In the genomic region with DNA sequence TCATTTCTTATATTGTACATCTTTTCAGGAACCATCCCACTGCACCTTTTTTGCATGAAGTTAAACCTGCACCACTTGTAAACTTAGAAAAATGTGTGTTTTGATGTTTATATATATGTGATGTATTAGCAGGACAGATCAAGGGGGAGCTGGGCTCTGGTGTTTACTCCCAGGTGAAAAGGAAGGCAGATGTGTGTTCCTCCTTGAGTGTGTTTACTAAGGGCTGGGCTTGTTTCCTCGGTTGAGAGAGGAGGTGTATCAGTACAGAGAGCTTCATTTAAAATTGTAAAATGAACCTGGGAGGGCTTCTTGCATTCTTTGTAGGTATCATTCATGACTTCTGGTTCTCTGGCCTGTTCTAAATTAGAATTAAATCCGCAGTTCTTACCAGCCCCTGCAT, we compare ENCODE assay signal across 23 cellular contexts. TPM values are rescaled to one million over a fixed set of nuclear protein-coding genes. Genes with fewer than 3 reads are reported as not detected.
DNase-seq lines count a peak whose midpoint lies in the region; ATAC-seq, FAIRE-seq and TF ChIP-seq lines count a peak whose summit lies in the region.
"Had no signal": no experiment of that assay in that cellular context is flagged by ENCODE, and none has a peak within 500 bp of the region (broad histone marks: within the 10 kb centered on the region; RNA-seq: fewer than 3 reads in every experiment).

No MANE protein-coding gene starts in this region.

- H3K79me2 ChIP-seq in PC-3 (ENCODE audit: low read length): peaks cover 67% of the 10 kb centered on the region

- H3K9me3 ChIP-seq in CD8-positive, alpha-beta T cell (ENCODE audit: low read length): no peaks in the 10 kb centered on the region
- no peaks in the 10 kb centered on the region for H3K9me3 ChIP-seq in PC-3 (ENCODE audit: low read length)
- H3K9me3 ChIP-seq in mucosa of descending colon: no peaks in the 10 kb centered on the region
- H3K9me3 ChIP-seq: ascending aorta, right lobe of liver, suprapubic skin had no signal

- H4K20me1 ChIP-seq in PC-3 (ENCODE audit: low read length): 0 out of 2 replicates have a peak, but pooled peaks cover 13% of the 10 kb centered on the region

- no TSS peak for BruUV-seq in PC-3 (replicated peaks; lab: Mats Ljungman, UMichigan)

- H3K9ac ChIP-seq in PC-3 (ENCODE audit: low read length): no peak overlapping the region
- H3K9ac ChIP-seq: BLaER1 treated with 17β-estradiol and CSF1 and Interleukin-3, amounts not matched to agents 10 nM and 100 nM had no signal

- no peak overlapping the region for H3K4me3 ChIP-seq in CD8-positive, alpha-beta T cell (ENCODE audit: low read depth, low read length)
- H3K4me3 ChIP-seq in PC-3 (ENCODE audit: low read length) (no peak overlapping the region), mucosa of descending colon (no peak overlapping the region)
- H3K4me3 ChIP-seq: ascending aorta; BLaER1 treated with 17β-estradiol and CSF1 and Interleukin-3, amounts not matched to agents 10 nM and 100 nM; GM12878; right lobe of liver; suprapubic skin had no signal

- no peak overlapping the region for H2AFZ ChIP-seq in PC-3 (ENCODE audit: low read length)

- POLR2A ChIA-PET in CD8-positive, alpha-beta T cell (lab: Charles Lee): interaction anchor here (0.5 to 1.6 kb wide), 2 partner anchors 11 to 14 kb away, joined by 3 read pairs; no protein-coding TSS in a partner anchor
- POLR2A ChIA-PET in PC-3 (lab: Charles Lee; ENCODE audit: unreplicated experiment): interaction anchor here (0.7 kb wide), 2 partner anchors 11 to 151 kb away, joined by 3 read pairs; no protein-coding TSS in a partner anchor

- no peak overlapping the region for H3K27ac ChIP-seq in CD8-positive, alpha-beta T cell (ENCODE audit: low read depth, low read length)
- no peak overlapping the region for H3K27ac ChIP-seq in PC-3 (ENCODE audit: low read length)
- H3K27ac ChIP-seq: ascending aorta; BLaER1 treated with 17β-estradiol and CSF1 and Interleukin-3, amounts not matched to agents 10 nM and 100 nM; right lobe of liver; suprapubic skin had no signal

- peaks cover 3% of the 10 kb centered on the region for H3F3A ChIP-seq in PC-3 (ENCODE audit: low read length, unreplicated experiment)

- no peak overlapping the region for H3K4me3 Mint-ChIP-seq in T-helper 1 cell treated with Interleukin-12 subunit alpha and Interleukin-12 subunit beta and Interleukin-4 antibody, amounts not matched to agents 30 μg/mL and 1 μg/mL, for 36 hours
- H3K4me3 Mint-ChIP-seq in CD8-positive, alpha-beta T cell: no peak overlapping the region
- H3K4me3 Mint-ChIP-seq: activated B cell treated with CpG ODN at 0.5 μM for 24 hours; central memory CD8-positive, alpha-beta T cell; memory B cell had no signal

- TF ChIP-seq CTCF in CD8-positive, alpha-beta T cell (IDR thresholded peaks at IDR 0.05): no peak
- no peak for TF ChIP-seq CTCF in PC-3 (conservative IDR thresholded peaks at IDR 0.05; ENCODE audit: low read depth, low read length)
- no peak for TF ChIP-seq CTCF in mucosa of descending colon (IDR thresholded peaks at IDR 0.05)

- no peak for FAIRE-seq in RCC 7860 (lab: Jason Lieb, UNC)
- FAIRE-seq: GM12878 had no signal

- H3K4me2 ChIP-seq in PC-3 (ENCODE audit: low read length): no peak overlapping the region
- H3K4me2 ChIP-seq: BLaER1 treated with 17β-estradiol and CSF1 and Interleukin-3, amounts not matched to agents 10 nM and 100 nM had no signal

- no peak for DNase-seq in T-helper 1 cell
- no peak for DNase-seq in CD8-positive, alpha-beta T cell
- DNase-seq in PC-3: no peak
- DNase-seq in mucosa of descending colon: no peak
- DNase-seq in left cardiac atrium: no peak
- no peak for DNase-seq in RCC 7860 (ENCODE audit: low spot score)
- DNase-seq: activated B cell treated with CpG ODN at 0.5 μM for 24 hours; activated effector memory CD4-positive, alpha-beta T cell treated with anti-CD3 and anti-CD28 coated beads, Interleukin-2, amount 50 U/mL, for 16 hours; foreskin fibroblast; Kasumi-1; naive B cell; NCI-H1048; NCI-H526; right lobe of liver; stimulated activated CD4-positive, alpha-beta T cell treated with anti-CD3 and anti-CD28 coated beads, Interleukin-15, amount 100 ng/mL, for 24 hours had no signal

- H3K36me3 ChIP-seq in CD8-positive, alpha-beta T cell (ENCODE audit: insufficient read depth, low read length): peaks cover 10% of the 10 kb centered on the region
- peaks cover 15% of the 10 kb centered on the region; the same call in 1 of the 2 replicates for H3K36me3 ChIP-seq in PC-3 (ENCODE audit: low read depth, low read length)
- H3K36me3 ChIP-seq in mucosa of descending colon (ENCODE audit: low read depth): no peaks in the 10 kb centered on the region

- peak overlapping the region; percentile 11 for H3K27ac Mint-ChIP-seq in T-helper 1 cell treated with Interleukin-12 subunit alpha and Interleukin-12 subunit beta and Interleukin-4 antibody, amounts not matched to agents 30 μg/mL and 1 μg/mL, for 36 hours
- peak overlapping the region; percentile 50 for H3K27ac Mint-ChIP-seq in CD8-positive, alpha-beta T cell
- H3K27ac Mint-ChIP-seq: activated B cell treated with CpG ODN at 0.5 μM for 24 hours, memory B cell had no signal

- intact Hi-C loops in CD8-positive, alpha-beta T cell (cut with DNase I, micrococcal nuclease): no loop called here
- intact Hi-C loops in PC-3 (cut with micrococcal nuclease) (no loop called here), mucosa of descending colon (cut with DNase I, micrococcal nuclease) (no loop called here), left cardiac atrium (cut with DNase I) (no loop called here)

- H3K27me3 Mint-ChIP-seq in T-helper 1 cell treated with Interleukin-12 subunit alpha and Interleukin-12 subunit beta and Interleukin-4 antibody, amounts not matched to agents 30 μg/mL and 1 μg/mL, for 36 hours (ENCODE audit: low read depth): no peaks in the 10 kb centered on the region
- no peaks in the 10 kb centered on the region for H3K27me3 Mint-ChIP-seq in CD8-positive, alpha-beta T cell (ENCODE audit: low read depth)
- H3K27me3 Mint-ChIP-seq: activated B cell treated with CpG ODN at 0.5 μM for 24 hours; central memory CD8-positive, alpha-beta T cell; memory B cell; naive B cell had no signal

- peaks cover 46% of the 10 kb centered on the region for H3K4me1 Mint-ChIP-seq in T-helper 1 cell treated with Interleukin-12 subunit alpha and Interleukin-12 subunit beta and Interleukin-4 antibody, amounts not matched to agents 30 μg/mL and 1 μg/mL, for 36 hours (ENCODE audit: low read depth)
- peaks cover 54% of the 10 kb centered on the region for H3K4me1 Mint-ChIP-seq in CD8-positive, alpha-beta T cell (ENCODE audit: low read depth)

- H3K9me2 ChIP-seq in PC-3 (replicated peaks; ENCODE audit: low read length): no peaks in the 10 kb centered on the region

- H3K36me3 Mint-ChIP-seq in T-helper 1 cell treated with Interleukin-12 subunit alpha and Interleukin-12 subunit beta and Interleukin-4 antibody, amounts not matched to agents 30 μg/mL and 1 μg/mL, for 36 hours (ENCODE audit: low read depth): peaks cover 38% of the 10 kb centered on the region
- H3K36me3 Mint-ChIP-seq in CD8-positive, alpha-beta T cell: peaks cover 46% of the 10 kb centered on the region

- no peaks in the 10 kb centered on the region for H3K9me3 Mint-ChIP-seq in T-helper 1 cell treated with Interleukin-12 subunit alpha and Interleukin-12 subunit beta and Interleukin-4 antibody, amounts not matched to agents 30 μg/mL and 1 μg/mL, for 36 hours
- no peaks in the 10 kb centered on the region for H3K9me3 Mint-ChIP-seq in CD8-positive, alpha-beta T cell
- H3K9me3 Mint-ChIP-seq: activated B cell treated with CpG ODN at 0.5 μM for 24 hours; central memory CD8-positive, alpha-beta T cell; memory B cell had no signal

- CTCF ChIA-PET in CD8-positive, alpha-beta T cell (lab: Charles Lee): interaction anchor here (0.8 to 2.8 kb wide), 2 partner anchors 19 to 68 kb away, joined by 5 to 10 read pairs; no protein-coding TSS in a partner anchor
- CTCF ChIA-PET in PC-3 (lab: Charles Lee): interaction anchor here (1.0 kb wide), 1 partner anchor 20 kb away, joined by 3 read pairs; no protein-coding TSS in a partner anchor

- no peaks in the 10 kb centered on the region for H3K27me3 ChIP-seq in CD8-positive, alpha-beta T cell (ENCODE audit: insufficient read depth, low read length)
- no peaks in the 10 kb centered on the region for H3K27me3 ChIP-seq in PC-3 (ENCODE audit: low read length)
- H3K27me3 ChIP-seq: ascending aorta; BLaER1 treated with 17β-estradiol and CSF1 and Interleukin-3, amounts not matched to agents 10 nM and 100 nM; right lobe of liver; suprapubic skin had no signal

- H3K4me1 ChIP-seq in CD8-positive, alpha-beta T cell (ENCODE audit: insufficient read depth, low read length): peaks cover 33% of the 10 kb centered on the region
- H3K4me1 ChIP-seq in PC-3 (ENCODE audit: insufficient read depth, low read length): 0 out of 2 replicates have a peak, but pooled peaks cover 5% of the 10 kb centered on the region
- peaks cover 19% of the 10 kb centered on the region for H3K4me1 ChIP-seq in mucosa of descending colon (ENCODE audit: low read depth)
- H3K4me1 ChIP-seq: ascending aorta, suprapubic skin had no signal

- no peak for ATAC-seq in CD8-positive, alpha-beta T cell
- ATAC-seq in PC-3 (peak; percentile 97), mucosa of descending colon (peak; percentile 82), GM19455 (IDR thresholded peaks at IDR 0.05; ENCODE audit: unreplicated experiment) (no peak), left cardiac atrium (no peak)
- ATAC-seq: GM12878, right lobe of liver had no signal

RNA-seq across cellular contexts. Expression of a gene that starts 14.8 kb away (rescaled TPM):
- total RNA-seq in CD8-positive, alpha-beta T cell: 100 to 1,000 TPM; 125 to 126 TPM
- 40.9 and 46.9 TPM in 2 replicates for total RNA-seq in PC-3 (2014; rRNA removed)
- 10 to 100 TPM; 29.7 to 38.4 (median 30.4) TPM for total RNA-seq in mucosa of descending colon
- total RNA-seq in left cardiac atrium: 10 to 100 TPM; 38.7 to 69.1 TPM

Comparison
In these comparisons a context has a peak if more than half of its experiments do, and no peak if none do; other contexts are left out.
1. ATAC-seq: peak in PC-3 (single experiment) and mucosa of descending colon (single experiment); none in CD8-positive, alpha-beta T cell (single experiment), GM19455 (single experiment) and left cardiac atrium (0 of 2).